ENCODE assay signal across 1 cellular context in genomic region chr15:69117431-69117841, GRCh38.
TF ChIP-seq lines count a peak whose summit lies in the region.

No MANE protein-coding gene starts in this region.

TF ChIP-seq in GM23338, 12 proteins besides CTCF, POLR2A, EP300 and RAD21 (continued from another document):
- TF ChIP-seq STAT1 (IDR thresholded peaks at IDR 0.05; ENCODE audit: unreplicated experiment) (no peak), NANOG (IDR thresholded peaks at IDR 0.05; ENCODE audit: borderline replicate concordance) (no peak), ETS1 (IDR thresholded peaks at IDR 0.05) (no peak), EZH2 (IDR thresholded peaks at IDR 0.05; ENCODE audit: low read depth, unreplicated experiment) (no peak), JUNB (IDR thresholded peaks at IDR 0.05; ENCODE audit: unreplicated experiment) (no peak), ZNF331 (CRISPR knock-in tag; IDR thresholded peaks at IDR 0.05; ENCODE audit: low read depth) (no peak), CREB1 (CRISPR knock-in tag; IDR thresholded peaks at IDR 0.05; ENCODE audit: low read depth) (no peak)
